ENCODE assay signal across 24 cellular contexts in the genomic region with DNA sequence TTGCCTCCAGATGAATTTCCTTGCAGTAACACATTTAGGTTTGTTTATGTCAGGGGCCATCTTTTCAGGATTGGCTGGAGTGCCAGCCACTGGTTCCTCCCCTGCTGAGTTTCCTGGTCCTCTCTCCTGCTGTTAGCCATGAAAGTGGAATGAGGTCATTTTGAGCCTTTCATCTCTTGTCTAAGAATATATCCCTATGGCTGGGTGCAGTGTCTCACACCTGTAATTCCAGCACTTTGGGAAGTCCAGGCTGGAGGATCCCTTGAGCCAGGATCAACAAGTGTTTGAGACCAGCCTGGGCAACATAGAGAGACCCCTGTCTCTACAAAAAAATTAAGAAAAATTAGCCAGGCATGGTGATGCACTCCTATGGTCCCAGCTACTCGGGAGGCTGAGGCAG. TPM values are rescaled to one million over a fixed set of nuclear protein-coding genes. Genes with fewer than 3 reads are reported as not detected.
A peak's percentile ranks its signal among the peaks of the same experiment; 100 is the strongest.
DNase-seq lines count a peak whose midpoint lies in the region; ATAC-seq and TF ChIP-seq lines count a peak whose summit lies in the region.
"Had no signal": no experiment of that assay in that cellular context is flagged by ENCODE, and none has a peak within 500 bp of the region (broad histone marks: within the 10 kb centered on the region; RNA-seq: fewer than 3 reads in every experiment).

No MANE protein-coding gene starts in this region.

- in situ Hi-C loops in GM13977 (cut with MboI; ENCODE audit: low pct_unique_long_range_greater_than_20kb, low sequenced_read_pairs, unreplicated experiment) = no loop called here

- H2BK15ac ChIP-seq in H9 (ENCODE audit: low read depth, low read length) = no peak overlapping the region

- H2BK20ac ChIP-seq in H9 (ENCODE audit: low read depth, low read length, poor library complexity, severe bottlenecking) = no peak overlapping the region

- H3K14ac ChIP-seq in H9 (ENCODE audit: insufficient read depth, low read length) = no peak overlapping the region

- H2AFZ ChIP-seq in H9 (ENCODE audit: low read length) (no peak overlapping the region), OCI-LY1 (ENCODE audit: low read length) (no peak overlapping the region)

- H3K79me2 ChIP-seq in H9 (ENCODE audit: insufficient read depth, low read length) = peaks cover 34% of the 10 kb centered on the region; the same call in 1 of the 2 replicates
- H3K79me2 ChIP-seq in OCI-LY1 (ENCODE audit: insufficient read depth, low read length) = peaks cover 90% of the 10 kb centered on the region

- no peaks in the 10 kb centered on the region for H3K27me3 Mint-ChIP-seq in H9 (ENCODE audit: low read depth)
- H3K27me3 Mint-ChIP-seq: activated CD4-positive, alpha-beta T cell treated with anti-CD3 and anti-CD28 coated beads, Interleukin-2, amount 10 ng/mL, durations not matched to agents 7 days and 5 days; CD4-positive, CD25-positive, alpha-beta regulatory T cell; progenitor cell of endocrine pancreas had no signal

- H4K20me1 ChIP-seq in BLaER1 (peaks cover 100% of the 10 kb centered on the region), H9 (ENCODE audit: control insufficient read depth, insufficient read depth, insufficient read length) (peaks cover 5% of the 10 kb centered on the region), OCI-LY1 (ENCODE audit: insufficient read depth, low read length) (no peaks in the 10 kb centered on the region)

- H3K36me3 Mint-ChIP-seq in H9 (ENCODE audit: insufficient read depth in 1 of 3, low read depth in 3 of 3) = peaks cover 18 to 38% (median 19%) of the 10 kb centered on the region in 3 experiments

- no peak overlapping the region for H3K56ac ChIP-seq in H9 (ENCODE audit: insufficient read length, low read depth, low read length)

- H4K5ac ChIP-seq in H9 (ENCODE audit: insufficient read length, low read depth, low read length) = no peak overlapping the region

- H3K4me1 ChIP-seq in BLaER1 (peaks cover 82% of the 10 kb centered on the region), H9 (ENCODE audit: insufficient read depth, low read length) (no peaks in the 10 kb centered on the region), OCI-LY1 (ENCODE audit: insufficient read depth, low read length, severe bottlenecking) (peaks cover 44% of the 10 kb centered on the region)
- H3K4me1 ChIP-seq: SJCRH30 had no signal

- H3K27ac Mint-ChIP-seq in H9 = peak overlapping the region in 2 of 3 experiments; percentile 34 to 47; a peak in 1 of 7 replicates
- H3K27ac Mint-ChIP-seq: activated CD4-positive, alpha-beta T cell treated with anti-CD3 and anti-CD28 coated beads, Interleukin-2, amount 10 ng/mL, durations not matched to agents 7 days and 5 days; mesothelial cell of epicardium had no signal

- H2AK5ac ChIP-seq in H9 (ENCODE audit: insufficient read length, low read length) = no peak overlapping the region

- H3K9me3 Mint-ChIP-seq in H9 = no peaks in the 10 kb centered on the region
- H3K9me3 Mint-ChIP-seq: activated CD4-positive, alpha-beta T cell treated with anti-CD3 and anti-CD28 coated beads, Interleukin-2, amount 10 ng/mL, durations not matched to agents 7 days and 5 days; CD4-positive, CD25-positive, alpha-beta regulatory T cell; mesothelial cell of epicardium had no signal

- DNase-seq in H9 (no peak), fibroblast of villous mesenchyme (ENCODE audit: low read depth) (peak; percentile 22), mucosa of gallbladder (ENCODE audit: low spot score) (no peak), GM13977 (ENCODE audit: low spot score) (no peak), NCI-H1930 (lab: John Stamatoyannopoulos, UW) (no peak)
- DNase-seq: activated CD4-positive, alpha-beta T cell treated with anti-CD3 and anti-CD28 coated beads, Interleukin-2, amount 10 ng/mL, durations not matched to agents 7 days and 5 days; activated CD8-positive, alpha-beta memory T cell treated with anti-CD3 and anti-CD28 coated beads, Interleukin-2, amount 50 U/mL, for 4 hours; activated effector memory CD4-positive, alpha-beta T cell treated with Interleukin-2 at 50 U/mL for 16 hours; CD4-positive, CD25-positive, alpha-beta regulatory T cell; MV-4-11; NCI-H2107; NCI-H526 treated with DMSO at 0.1 percent for 48 hours; SJCRH30; stimulated activated CD4-positive, alpha-beta T cell treated with anti-CD3 and anti-CD28 coated beads, Interleukin-2, amount 100 ng/mL, for 24 hours; stimulated activated naive CD4-positive, alpha-beta T cell; T-helper 1 cell had no signal

- H3K23ac ChIP-seq in H9 (ENCODE audit: insufficient read length, low read depth, low read length) = no peak overlapping the region

- no peak overlapping the region for H4K8ac ChIP-seq in H9 (replicated peaks; ENCODE audit: insufficient read length, low read depth, low read length)

- ATAC-seq in HG02610 (IDR thresholded peaks at IDR 0.05; ENCODE audit: unreplicated experiment) = no peak
- ATAC-seq: GM12878, K562, Panc1 had no signal

- H3K79me1 ChIP-seq in H9 (ENCODE audit: insufficient read depth, low read depth, low read length, poor library complexity, severe bottlenecking) = peaks cover 10% of the 10 kb centered on the region

- H3T11ph ChIP-seq in H9 (ENCODE audit: low read length) = no peak overlapping the region

- H3K4ac ChIP-seq in H9 (ENCODE audit: low read depth, low read length) = no peak overlapping the region

- H3K4me1 Mint-ChIP-seq in H9 = peaks cover 4 to 16% of the 10 kb centered on the region in 2 experiments; a peak in 2 of 4 replicates

- H3K9me3 ChIP-seq in BLaER1 = no peaks in the 10 kb centered on the region
- H3K9me3 ChIP-seq in H9 (ENCODE audit: control insufficient read depth, low read depth, low read length) = no peaks in the 10 kb centered on the region
- no peaks in the 10 kb centered on the region for H3K9me3 ChIP-seq in OCI-LY1 (ENCODE audit: low read length)
- H3K9me3 ChIP-seq: SJCRH30 had no signal

- H2BK12ac ChIP-seq in H9 (ENCODE audit: insufficient read length, low read depth, low read length) = no peak overlapping the region

- peak overlapping the region; percentile 74 for H3K27ac ChIP-seq in BLaER1
- H3K27ac ChIP-seq in H9 (ENCODE audit: insufficient read length, low read depth, low read length) = no peak overlapping the region
- peak overlapping the region; percentile 85 for H3K27ac ChIP-seq in OCI-LY1 (ENCODE audit: low read depth, low read length, poor library complexity, severe bottlenecking)
- H3K27ac ChIP-seq: SJCRH30 had no signal

- no peaks in the 10 kb centered on the region for H3F3A ChIP-seq in OCI-LY1 (ENCODE audit: insufficient read depth, low read length)

- no peak overlapping the region for H2BK120ac ChIP-seq in H9 (ENCODE audit: low read depth, low read length, poor library complexity, severe bottlenecking)

- no peak overlapping the region for H3K4me3 ChIP-seq in BLaER1
- no peak overlapping the region for H3K4me3 ChIP-seq in OCI-LY1 (ENCODE audit: low read depth, low read length, poor library complexity, severe bottlenecking)
- H3K4me3 ChIP-seq in fibroblast of villous mesenchyme (ENCODE audit: low read depth, low read length) = no peak overlapping the region
- H3K4me3 ChIP-seq: GM12878, K562, SJCRH30 had no signal

- no peak overlapping the region for H2BK5ac ChIP-seq in H9 (ENCODE audit: insufficient read length, low read length)

- H3K4me2 ChIP-seq in BLaER1 (peak overlapping the region; percentile 87), H9 (ENCODE audit: insufficient read depth, insufficient read length, low read length) (no peak overlapping the region), OCI-LY1 (ENCODE audit: low read length) (no peak overlapping the region)

- H3K9ac ChIP-seq in BLaER1 = 0 out of 2 replicates have a peak overlapping the region, but pooled peaks have one; percentile 72
- H3K9ac ChIP-seq in H9 (ENCODE audit: extremely low read depth, insufficient read length, low read length) = no peak overlapping the region
- no peak overlapping the region for H3K9ac ChIP-seq in OCI-LY1 (ENCODE audit: low read length)

- no peak for TF ChIP-seq CTCF in H9 (conservative IDR thresholded peaks at IDR 0.05)
- TF ChIP-seq CTCF in OCI-LY1 (IDR thresholded peaks at IDR 0.05; ENCODE audit: low read length) = no peak
- TF ChIP-seq CTCF in fibroblast of villous mesenchyme (IDR thresholded peaks at IDR 0.05; ENCODE audit: insufficient read depth, low read depth, low read length) = no peak
- TF ChIP-seq CTCF in GM13977 (IDR thresholded peaks at IDR 0.05; ENCODE audit: extremely low read depth, insufficient read depth, missing control alignments) = no peak

- H3K18ac ChIP-seq in H9 (ENCODE audit: insufficient read length, low read depth, low read length) = no peak overlapping the region

- no CpG with 5 or more reads among the region's 1 CpG for WGBS in H9 (ENCODE audit: extremely low coverage, insufficient read length, low lambda C conversion rate)

- H3K36me3 ChIP-seq in BLaER1 (peaks cover 67% of the 10 kb centered on the region), OCI-LY1 (ENCODE audit: insufficient read depth, low read length) (peaks cover 58% of the 10 kb centered on the region)

- no peaks in the 10 kb centered on the region for H3K27me3 ChIP-seq in BLaER1
- H3K27me3 ChIP-seq in H9 (ENCODE audit: insufficient read depth, low read length) = no peaks in the 10 kb centered on the region
- H3K27me3 ChIP-seq in OCI-LY1 (ENCODE audit: insufficient read depth, low read length) = no peaks in the 10 kb centered on the region
- H3K27me3 ChIP-seq: SJCRH30 had no signal

- no peak overlapping the region for H4K91ac ChIP-seq in H9 (ENCODE audit: insufficient read length, low read depth, low read length)

- peaks cover 3% of the 10 kb centered on the region for H3K23me2 ChIP-seq in H9 (ENCODE audit: insufficient read length, low read depth, low read length, poor library complexity, severe bottlenecking)

- no peaks in the 10 kb centered on the region for H3K9me2 ChIP-seq in OCI-LY1 (ENCODE audit: low read depth, low read length)

- no peak overlapping the region for H3K4me3 Mint-ChIP-seq in H9
- H3K4me3 Mint-ChIP-seq: activated CD4-positive, alpha-beta T cell treated with anti-CD3 and anti-CD28 coated beads, Interleukin-2, amount 10 ng/mL, durations not matched to agents 7 days and 5 days; CD4-positive, CD25-positive, alpha-beta regulatory T cell; mesothelial cell of epicardium had no signal

RNA-seq across cellular contexts. Expression of gene SMARCA4, which starts 20.7 kb away (rescaled TPM):
- total RNA-seq in H9 (2021) (245 and 261 TPM in 2 replicates), fibroblast of villous mesenchyme (92.1 and 96.7 TPM in 2 replicates), mucosa of gallbladder (95.5 TPM)

RNA-seq across cellular contexts. Expression of gene TIMM29, which starts 52.9 kb away (rescaled TPM):
- total RNA-seq in H9 (2021) (23.4 and 26.8 TPM in 2 replicates), fibroblast of villous mesenchyme (38.7 and 41.0 TPM in 2 replicates), mucosa of gallbladder (23.8 TPM)

RNA-seq across cellular contexts. Expression of gene YIPF2, which starts 53.1 kb away (rescaled TPM):
- total RNA-seq in H9 (2021) = 58.2 and 60.2 TPM in 2 replicates
- 112 and 128 TPM in 2 replicates for total RNA-seq in fibroblast of villous mesenchyme
- 76.8 TPM for total RNA-seq in mucosa of gallbladder
